22 cellular contexts compared by ENCODE assay signal in genomic region chr17:66476014-66476413, GRCh38.
DNase-seq lines count a peak whose midpoint lies in the region; ATAC-seq, FAIRE-seq and TF ChIP-seq lines count a peak whose summit lies in the region.
"Had no signal": no experiment of that assay in that cellular context is flagged by ENCODE, and none has a peak within 500 bp of the region (broad histone marks: within the 10 kb centered on the region; RNA-seq: fewer than 3 reads in every experiment).

No MANE protein-coding gene starts in this region.

- H3K36me3 ChIP-seq in SK-N-SH (replicated peaks in 1 of 2; ENCODE audit: control insufficient read depth in 1 of 2, insufficient read depth in 2 of 2, low read length in 1 of 2) (peaks cover 0 to 22% of the 10 kb centered on the region in 2 experiments), HepG2 (replicated peaks in 1 of 2; ENCODE audit: control insufficient read depth in 1 of 2, insufficient read depth in 2 of 2, low read length in 2 of 2) (0 out of 5 replicates have a peak, but pooled peaks cover 0 to 4% of the 10 kb centered on the region in 2 experiments), right lobe of liver (no peaks in the 10 kb centered on the region)

- H3K27ac ChIP-seq in SK-N-SH (ENCODE audit: low read depth in 2 of 2, low read length in 1 of 2): no peak overlapping the region
- no peak overlapping the region for H3K27ac ChIP-seq in HepG2 (ENCODE audit: extremely low read length, insufficient read depth, low read length)
- no peak overlapping the region for H3K27ac ChIP-seq in right lobe of liver
- H3K27ac ChIP-seq: 22Rv1, C4-2B had no signal

- H3K9me3 Mint-ChIP-seq in WTC11: peaks cover 10% of the 10 kb centered on the region

- ATAC-seq in SK-N-SH treated with all-trans-retinoic acid at 6 μM for 48 hours (no peak), HepG2 (no peak), right lobe of liver (no peak), WTC11 (no peak), HG02642 (IDR thresholded peaks at IDR 0.05; ENCODE audit: poor library complexity, unreplicated experiment) (no peak), GM18868 (IDR thresholded peaks at IDR 0.05; ENCODE audit: unreplicated experiment) (no peak)

- H3K4me1 ChIP-seq in SK-N-SH (ENCODE audit: control insufficient read depth in 1 of 2, insufficient read depth in 2 of 2, low read depth in 1 of 2, low read length in 1 of 2) (peaks cover under 1 to 18% of the 10 kb centered on the region in 2 experiments), HepG2 (ENCODE audit: insufficient read depth, low read length) (peaks cover 39% of the 10 kb centered on the region), right lobe of liver (no peaks in the 10 kb centered on the region)

- peak overlapping the region; percentile 77 for H3K27ac Mint-ChIP-seq in WTC11

- H2AFZ ChIP-seq in SK-N-SH (ENCODE audit: low read depth): no peak overlapping the region
- no peak overlapping the region for H2AFZ ChIP-seq in HepG2 (ENCODE audit: low read length)

- H4K20me1 ChIP-seq in SK-N-SH (ENCODE audit: insufficient read depth) (peaks cover 12% of the 10 kb centered on the region; the same call in 1 of the 2 replicates), HepG2 (ENCODE audit: insufficient read depth, low read length) (no peaks in the 10 kb centered on the region)

- H3K9me2 ChIP-seq in SK-N-SH: no peaks in the 10 kb centered on the region

- no peaks in the 10 kb centered on the region for H3K9me3 ChIP-seq in SK-N-SH
- no peaks in the 10 kb centered on the region for H3K9me3 ChIP-seq in HepG2 (ENCODE audit: low read length)
- no peaks in the 10 kb centered on the region for H3K9me3 ChIP-seq in right lobe of liver

- H3K4me2 ChIP-seq in SK-N-SH (no peak overlapping the region), HepG2 (ENCODE audit: low read depth, low read length) (no peak overlapping the region)

- TF ChIP-seq EP300 in SK-N-SH (IDR thresholded peaks at IDR 0.05; ENCODE audit: borderline replicate concordance in 1 of 2, low read depth in 1 of 2, low read length in 1 of 2) (no peak), HepG2 (IDR thresholded peaks at IDR 0.05; ENCODE audit: low read depth in 2 of 2, low read length in 2 of 2) (no peak), HepG2 (CRISPR knock-in tag; IDR thresholded peaks at IDR 0.05; ENCODE audit: borderline replicate concordance) (no peak)

- BruUV-seq in HepG2 (replicated peaks; lab: Mats Ljungman, UMichigan): no TSS peak

- TF ChIP-seq CTCF in SK-N-SH (IDR thresholded peaks at IDR 0.05) (no peak), HepG2 (CRISPR knock-in tag; IDR thresholded peaks at IDR 0.05) (no peak), right lobe of liver (IDR thresholded peaks at IDR 0.05) (no peak), WTC11 (IDR thresholded peaks at IDR 0.05) (no peak)

- POLR2A ChIA-PET in SK-N-SH (lab: Yijun Ruan, JAX): no interaction called here
- POLR2A ChIA-PET in HepG2 (lab: Yijun Ruan, JAX): no interaction called here
- POLR2A ChIA-PET in WTC11 (lab: Charles Lee): no interaction called here

- no peak for DNase-seq in SK-N-SH
- DNase-seq in HepG2 (ENCODE audit: low spot score): no peak
- no peak for DNase-seq in right lobe of liver
- no peak for DNase-seq in WTC11 (ENCODE audit: low spot score)
- DNase-seq in stimulated activated CD8-positive, alpha-beta memory T cell treated with anti-CD3 and anti-CD28 coated beads, Interleukin-4, amount 100 ng/mL, for 48 hours: peak; percentile 35
- DNase-seq: AML-193, DMS79 treated with DMSO at 0.1 percent for 48 hours, GDM1, HCEC 1CT, KBM-7, MV-4-11, NCI-H1694 treated with DMSO at 0.1 percent for 48 hours, NCI-H2227 treated with DMSO at 0.1 percent for 48 hours, NCI-H510A treated with DMSO at 0.1 percent for 48 hours, NCI-H774, OCI-M1, SHP77 had no signal

- no peak overlapping the region for H3K4me3 Mint-ChIP-seq in WTC11

- H3K79me2 ChIP-seq in SK-N-SH (ENCODE audit: insufficient read depth): peaks cover 100% of the 10 kb centered on the region
- peaks cover 9% of the 10 kb centered on the region for H3K79me2 ChIP-seq in HepG2 (ENCODE audit: insufficient read depth, low read length)

- H3F3A ChIP-seq in SK-N-SH (replicated peaks; ENCODE audit: insufficient read depth): peaks cover 36% of the 10 kb centered on the region

- TF ChIP-seq RAD21 in SK-N-SH (IDR thresholded peaks at IDR 0.05; ENCODE audit: low read length): no peak
- no peak for TF ChIP-seq RAD21 in HepG2 (CRISPR knock-in tag; IDR thresholded peaks at IDR 0.05)

- in situ Hi-C loops in HepG2 (cut with HindIII; ENCODE audit: extremely low pct_ligation_motif_present, low pct_unique_long_range_greater_than_20kb): no loop called here

- WGBS in SK-N-SH (ENCODE audit: low lambda C conversion rate): 93% methylated on average over 6 of the region's 6 CpGs
- WGBS in HepG2 (ENCODE audit: low lambda C conversion rate): 96% methylated on average over 6 of the region's 6 CpGs
- 90% methylated on average over 5 of the region's 6 CpGs for WGBS in right lobe of liver (ENCODE audit: insufficient coverage, low coverage, low lambda C conversion rate, missing lambda C conversion rate)

- H3K36me3 Mint-ChIP-seq in WTC11: peaks cover 5% of the 10 kb centered on the region; the same call in 1 of the 2 replicates

- H3K27me3 Mint-ChIP-seq in WTC11 (ENCODE audit: low read depth): no peaks in the 10 kb centered on the region

- CTCF ChIA-PET in SK-N-SH (lab: Yijun Ruan, JAX): interaction anchor here (1.3 kb wide), 3 partner anchors 22 to 198 kb away, joined by 3 read pairs; no protein-coding TSS in a partner anchor
- CTCF ChIA-PET in HepG2 (lab: Yijun Ruan, JAX; ENCODE audit: low intra/inter-chr PET ratio, low total read pairs): no interaction called here
- CTCF ChIA-PET in WTC11 (lab: Charles Lee): interaction anchor here (0.7 kb wide), 1 partner anchor 91 kb away, joined by 3 read pairs; no protein-coding TSS in a partner anchor

- H3K27me3 ChIP-seq in SK-N-SH (ENCODE audit: insufficient read depth) (no peaks in the 10 kb centered on the region), HepG2 (ENCODE audit: control insufficient read depth in 1 of 2, insufficient read depth in 2 of 2, low read length in 2 of 2) (no peaks in the 10 kb centered on the region), right lobe of liver (no peaks in the 10 kb centered on the region)

- H3K4me3 ChIP-seq in SK-N-SH (ENCODE audit: low read depth in 2 of 2, low read length in 1 of 2) (no peak overlapping the region), HepG2 (replicated peaks in 1 of 3; ENCODE audit: insufficient read depth in 1 of 3, low read depth in 2 of 3, low read length in 3 of 3) (no peak overlapping the region), right lobe of liver (no peak overlapping the region)

- TF ChIP-seq POLR2A in HepG2 (IDR thresholded peaks at IDR 0.05; ENCODE audit: insufficient read depth in 1 of 2, low read depth in 2 of 2, low read length in 2 of 2): no peak
- TF ChIP-seq POLR2A in right lobe of liver (IDR thresholded peaks at IDR 0.05): no peak

- H3K9ac ChIP-seq in SK-N-SH (no peak overlapping the region), HepG2 (ENCODE audit: insufficient read depth, low read depth, low read length) (no peak overlapping the region)

- intact Hi-C loops in HepG2 (cut with micrococcal nuclease; ENCODE audit: unreplicated experiment) (no loop called here), right lobe of liver (cut with DNase I) (no loop called here)

- H3K4me1 Mint-ChIP-seq in WTC11: peaks cover 68% of the 10 kb centered on the region

- FAIRE-seq in HepG2 (lab: Jason Lieb, UNC): no peak

TF ChIP-seq in SK-N-SH, 30 proteins besides CTCF, POLR2A, EP300 and RAD21:
- TF ChIP-seq GATA2 (CRISPR knock-in tag; IDR thresholded peaks at IDR 0.05): no peak
- TF ChIP-seq FOSL2 (IDR thresholded peaks at IDR 0.05; ENCODE audit: borderline replicate concordance, low read depth): peak; percentile 22; the same call in 1 of the 2 replicates

TF ChIP-seq in HepG2, 621 proteins besides CTCF, POLR2A, EP300 and RAD21 (continues in another document):
- TF ChIP-seq ZBTB3 (CRISPR knock-in tag; IDR thresholded peaks at IDR 0.05; ENCODE audit: borderline replicate concordance, low read depth): no peak
- no peak for TF ChIP-seq SIN3B (IDR thresholded peaks at IDR 0.05; ENCODE audit: low read length)

TF ChIP-seq in WTC11, 78 proteins besides CTCF, POLR2A, EP300 and RAD21 (continues in another document):
- TF ChIP-seq NR2C2 (CRISPR knock-in tag; IDR thresholded peaks at IDR 0.05) (no peak), FOXK1 (CRISPR knock-in tag; IDR thresholded peaks at IDR 0.05) (no peak), IRF2 (CRISPR knock-in tag; IDR thresholded peaks at IDR 0.05; ENCODE audit: borderline replicate concordance, low read depth) (no peak), CDX4 (CRISPR knock-in tag; IDR thresholded peaks at IDR 0.05; ENCODE audit: borderline replicate concordance) (no peak), E2F5 (CRISPR knock-in tag; IDR thresholded peaks at IDR 0.05) (no peak), NR3C1 (CRISPR knock-in tag; conservative IDR thresholded peaks at IDR 0.05; ENCODE audit: low read depth) (no peak), ZNF416 (CRISPR knock-in tag; IDR thresholded peaks at IDR 0.05) (no peak), TEAD4 (CRISPR knock-in tag; IDR thresholded peaks at IDR 0.05) (no peak), CREB1 (CRISPR knock-in tag; IDR thresholded peaks at IDR 0.05) (no peak), PRRX2 (CRISPR knock-in tag; IDR thresholded peaks at IDR 0.05) (no peak), ZNF263 (CRISPR knock-in tag; IDR thresholded peaks at IDR 0.05; ENCODE audit: low read depth) (no peak)
